In genomic region chr5:173954671-173955605, GRCh38 we compare ENCODE assay signal across 7 cellular contexts. TPM values are rescaled to one million over a fixed set of nuclear protein-coding genes. Genes with fewer than 3 reads are reported as not detected.
DNase-seq lines count a peak whose midpoint lies in the region; ATAC-seq and TF ChIP-seq lines count a peak whose summit lies in the region.

No MANE protein-coding gene starts in this region.

- peaks cover 56% of the 10 kb centered on the region for H3K36me3 Mint-ChIP-seq in brain

- peak; percentile 74 for DNase-seq in left lobe of liver (ENCODE audit: low spot score)
- DNase-seq in tibial artery, result no peak
- no peak for DNase-seq in NCI-H69 (lab: John Stamatoyannopoulos, UW)
- DNase-seq in left colon, result no peak
- no peak for DNase-seq in medulla oblongata (ENCODE audit: extremely low spot score)

- H3K27ac Mint-ChIP-seq in brain, result peak overlapping the region in 4 of 5 experiments; percentile 89 to 94 (median 92)

- H3K27me3 ChIP-seq in tibial artery, result no peaks in the 10 kb centered on the region

- intact Hi-C loops in tibial artery (cut with DNase I; ENCODE audit: low total_unique reads), result no loop called here
- intact Hi-C loops in left colon (cut with DNase I, micrococcal nuclease), result no loop called here

- no peak for TF ChIP-seq CTCF in brain (conservative IDR thresholded peaks at IDR 0.05)
- TF ChIP-seq CTCF in tibial artery (IDR thresholded peaks at IDR 0.05), result no peak

- peaks cover 0 to 10% (median 0%) of the 10 kb centered on the region in 4 donors for H3K4me1 ChIP-seq in tibial artery

- no peaks in the 10 kb centered on the region for H3K27me3 Mint-ChIP-seq in brain

- peaks cover 47 to 62% (median 56%) of the 10 kb centered on the region in 3 donors for H3K36me3 ChIP-seq in tibial artery

- peak overlapping the region; percentile 8 to 43 for H3K27ac ChIP-seq in tibial artery

- peak overlapping the region in 3 of 5 experiments; percentile 11 to 37 (median 23) for H3K4me3 Mint-ChIP-seq in brain

- no peaks in the 10 kb centered on the region for H3K9me3 Mint-ChIP-seq in brain

- H3K9me3 ChIP-seq in tibial artery, result no peaks in the 10 kb centered on the region

- H3K4me3 ChIP-seq in tibial artery, result no peak overlapping the region

- peaks cover 33% of the 10 kb centered on the region for H3K4me1 Mint-ChIP-seq in brain

- ATAC-seq in GM21786 (IDR thresholded peaks at IDR 0.05; ENCODE audit: unreplicated experiment) (peak; percentile 74), left lobe of liver (peak; percentile 84), left colon (no peak)

RNA-seq across cellular contexts. Expression of gene C5orf47, which starts 34.0 kb away (rescaled TPM):
- not detected for polyA plus RNA-seq in brain (ENCODE audit: insufficient read depth, low read depth, low replicate concordance)
- total RNA-seq in left lobe of liver (not detected), left colon (not detected)
